Comparison of ENCODE assay signal across 9 cellular contexts in genomic region chr3:129560931-129561594, GRCh38. TPM values are rescaled to one million over a fixed set of nuclear protein-coding genes. Genes with fewer than 3 reads are reported as not detected.
DNase-seq lines count a peak whose midpoint lies in the region; ATAC-seq and TF ChIP-seq lines count a peak whose summit lies in the region.
"Had no signal": no experiment of that assay in that cellular context is flagged by ENCODE, and none has a peak within 500 bp of the region (broad histone marks: within the 10 kb centered on the region; RNA-seq: fewer than 3 reads in every experiment).

No MANE protein-coding gene starts in this region.

- peaks cover 72% of the 10 kb centered on the region for H3K4me1 ChIP-seq in lower lobe of right lung
- H3K4me1 ChIP-seq in suprapubic skin: peaks cover 73% of the 10 kb centered on the region

- H3K27me3 ChIP-seq in lower lobe of right lung (ENCODE audit: low read depth) (no peaks in the 10 kb centered on the region), suprapubic skin (no peaks in the 10 kb centered on the region)

- peak; percentile 66 to 77 for ATAC-seq in lower lobe of right lung
- no peak for ATAC-seq in HG03025 (IDR thresholded peaks at IDR 0.05; ENCODE audit: low FRiP score, unreplicated experiment)
- no peak for ATAC-seq in HG03571 (IDR thresholded peaks at IDR 0.05; ENCODE audit: unreplicated experiment)

- peak overlapping the region; percentile 42 for H3K4me3 ChIP-seq in coronary artery
- H3K4me3 ChIP-seq in lower lobe of right lung: no peak overlapping the region
- no peak overlapping the region for H3K4me3 ChIP-seq in suprapubic skin

- TF ChIP-seq EP300 in suprapubic skin (IDR thresholded peaks at IDR 0.05): no peak

- intact Hi-C loops in lower lobe of right lung (cut with DNase I): no loop called here

- H3K27ac ChIP-seq in coronary artery (peak overlapping the region; percentile 89), lower lobe of right lung (peak overlapping the region; percentile 68), suprapubic skin (peak overlapping the region; percentile 86)
- H3K27ac ChIP-seq: VCaP had no signal

- DNase-seq in LHCN-M2 (ENCODE audit: low read depth) (peak; percentile 93), coronary artery (ENCODE audit: low spot score) (peak; percentile 93), lower lobe of right lung (peak; percentile 82), suprapubic skin (ENCODE audit: low spot score in 2 of 2) (peak; percentile 84 to 89), NCI-H2227 treated with DMSO at 0.1 percent for 48 hours (lab: John Stamatoyannopoulos, UW) (no peak), NCI-H748 (lab: John Stamatoyannopoulos, UW; ENCODE audit: unreplicated experiment) (no peak)

- 24% methylated on average over 11 of the region's 17 CpGs for WGBS in suprapubic skin

- H3K36me3 ChIP-seq in lower lobe of right lung: peaks cover 98% of the 10 kb centered on the region
- peaks cover 51% of the 10 kb centered on the region for H3K36me3 ChIP-seq in suprapubic skin

- TF ChIP-seq POLR2A in suprapubic skin (IDR thresholded peaks at IDR 0.05): no peak

- TF ChIP-seq CTCF in coronary artery (IDR thresholded peaks at IDR 0.05) (no peak), lower lobe of right lung (IDR thresholded peaks at IDR 0.05) (no peak), suprapubic skin (IDR thresholded peaks at IDR 0.05) (no peak)

- no peaks in the 10 kb centered on the region for H3K9me3 ChIP-seq in lower lobe of right lung
- no peaks in the 10 kb centered on the region for H3K9me3 ChIP-seq in suprapubic skin

RNA-seq across cellular contexts. Expression of gene H1-8, which starts 18.1 kb away (rescaled TPM):
- total RNA-seq in LHCN-M2 (2014; rRNA removed) (not detected in 2 replicates), lower lobe of right lung (not detected), suprapubic skin (not detected)
- not detected for polyA plus RNA-seq in LHCN-M2 (2012)

RNA-seq across cellular contexts. Expression of gene RHO, which starts 32.6 kb away (rescaled TPM):
- not detected in 2 replicates for total RNA-seq in LHCN-M2 (2014; rRNA removed)
- not detected for polyA plus RNA-seq in LHCN-M2 (2012)
- not detected for total RNA-seq in lower lobe of right lung
- total RNA-seq in suprapubic skin: not detected

RNA-seq across cellular contexts. Expression of gene PLXND1, which starts 45.4 kb away (rescaled TPM):
- 51.3 and 63.2 TPM in 2 replicates for total RNA-seq in LHCN-M2 (2014; rRNA removed)
- 73.0 TPM for polyA plus RNA-seq in LHCN-M2 (2012)
- total RNA-seq in lower lobe of right lung: 233 TPM
- 10 to 100 TPM; 19.0 to 51.0 (median 30.8) TPM for total RNA-seq in suprapubic skin

Comparison
In these comparisons a context has a peak if more than half of its experiments do, and no peak if none do; other contexts are left out.
1. DNase-seq: peak in LHCN-M2 (single experiment), coronary artery (single experiment), lower lobe of right lung (single experiment) and suprapubic skin (2 of 2); none in NCI-H2227 treated with DMSO at 0.1 percent for 48 hours (single experiment) and NCI-H748 (single experiment).
2. ATAC-seq: peak in lower lobe of right lung (2 of 2); none in HG03025 (single experiment) and HG03571 (single experiment).
3. Peak in every context shown above with its lines, with median percentiles within 50 percentile points of each other: H3K27ac ChIP-seq.